ENCODE assay signal across 8 cellular contexts in genomic region chr6:43644940-43645612, GRCh38. TPM values are rescaled to one million over a fixed set of nuclear protein-coding genes. Genes with fewer than 3 reads are reported as not detected.
DNase-seq lines count a peak whose midpoint lies in the region; ATAC-seq, FAIRE-seq and TF ChIP-seq lines count a peak whose summit lies in the region.

Gene RSPH9, plus strand, starts transcription at chr6:43645036. Its CDS starts 63 bp downstream, at chr6:43645099.

- H3K4me1 ChIP-seq in colonic mucosa: no peaks in the 10 kb centered on the region
- H3K4me1 ChIP-seq in left lung: peaks cover 3 to 9% of the 10 kb centered on the region in 2 donors

- H3K9ac ChIP-seq in colonic mucosa (ENCODE audit: low read depth in 2 of 2, low read length in 2 of 2): peak within 1 kb of the TSS in 1 of 2 donors; percentile 20

- ATAC-seq in HG02678 (IDR thresholded peaks at IDR 0.05; ENCODE audit: unreplicated experiment) (peak; percentile 62), left lung (peak; percentile 90)

- intact Hi-C loops in colonic mucosa (cut with DNase I) (no loop called here), left lung (cut with DNase I) (no loop called here)

- DNase-seq in COLO829 (ENCODE audit: low spot score): peak; percentile 76
- DNase-seq in activated CD4-positive, CD25-positive, alpha-beta regulatory T cell (lab: John Stamatoyannopoulos, UW): peak in 3 of 4 experiments; percentile 39 to 44 (median 43)
- peak; percentile 79 for DNase-seq in colonic mucosa
- peak; percentile 79 to 95 for DNase-seq in left lung
- DNase-seq in stimulated activated CD4-positive, alpha-beta T cell treated with anti-CD3 and anti-CD28 coated beads, TNF-alpha, amount 100 ng/mL, for 48 hours (ENCODE audit: low read depth in 3 of 3): peak in 2 of 3 donors; percentile 42 to 70
- no peak for DNase-seq in H54 (ENCODE audit: insufficient read length, low spot score)
- no peak for DNase-seq in middle frontal gyrus (ENCODE audit: extremely low spot score, low spot score)

- H3K4me3 ChIP-seq in colonic mucosa: peak within 1 kb of the TSS; percentile 41
- H3K4me3 ChIP-seq in left lung: peak within 1 kb of the TSS; percentile 27 to 58

- H3K27me3 ChIP-seq in colonic mucosa: no peaks in the 10 kb centered on the region
- no peaks in the 10 kb centered on the region for H3K27me3 ChIP-seq in left lung

- TF ChIP-seq POLR2A in H54 (IDR thresholded peaks at IDR 0.05; ENCODE audit: low read depth, low read length): no peak

- FAIRE-seq in H54 (lab: Jason Lieb, UNC): no peak

- H3K36me3 ChIP-seq in colonic mucosa (peaks cover 17% of the 10 kb centered on the region), left lung (peaks cover 0 to 28% of the 10 kb centered on the region in 2 donors)

- no peaks in the 10 kb centered on the region for H3K9me3 ChIP-seq in colonic mucosa
- no peaks in the 10 kb centered on the region for H3K9me3 ChIP-seq in left lung

- TF ChIP-seq CTCF in colonic mucosa (IDR thresholded peaks at IDR 0.05): no peak
- no peak for TF ChIP-seq CTCF in left lung (IDR thresholded peaks at IDR 0.05)

- peak within 1 kb of the TSS; percentile 52 for H3K27ac ChIP-seq in colonic mucosa
- peak within 1 kb of the TSS in 1 of 2 donors; percentile 78 for H3K27ac ChIP-seq in left lung

RNA-seq across cellular contexts. Expression of gene RSPH9, which starts in this region (rescaled TPM):
- total RNA-seq in colonic mucosa: not detected
- 1 to 10 TPM in 1 of 2 donors, under 1 TPM in 1; 0.32 to 1.9 TPM for total RNA-seq in left lung

Comparison
In these comparisons a context has a peak if more than half of its experiments do, and no peak if none do; other contexts are left out.
1. Peak in DNase-seq, H3K4me3 ChIP-seq and H3K27ac ChIP-seq in colonic mucosa; RNA of the gene not detected or under 1 TPM.
2. DNase-seq: peak in COLO829 (single experiment), activated CD4-positive, CD25-positive, alpha-beta regulatory T cell (3 of 4), left lung (2 of 2) and stimulated activated CD4-positive, alpha-beta T cell treated with anti-CD3 and anti-CD28 coated beads, TNF-alpha, amount 100 ng/mL, for 48 hours (2 of 3); none in H54 (single experiment) and middle frontal gyrus (single experiment).